ENCODE assay signal across 12 cellular contexts in genomic region chr1:158020877-158021630, GRCh38. TPM values are rescaled to one million over a fixed set of nuclear protein-coding genes. Genes with fewer than 3 reads are reported as not detected.
DNase-seq lines count a peak whose midpoint lies in the region; ATAC-seq and TF ChIP-seq lines count a peak whose summit lies in the region.
"Had no signal": no experiment of that assay in that cellular context is flagged by ENCODE, and none has a peak within 500 bp of the region (broad histone marks: within the 10 kb centered on the region; RNA-seq: fewer than 3 reads in every experiment).

No MANE protein-coding gene starts in this region.

- no peaks in the 10 kb centered on the region for H3K4me1 Mint-ChIP-seq in activated CD8-positive, alpha-beta memory T cell treated with anti-CD3 and anti-CD28 coated beads, Interleukin-2, amount 10 ng/mL, durations not matched to agents 7 days and 5 days

- TF ChIP-seq CTCF in HEK293 (tag by site-specific recombination; IDR thresholded peaks at IDR 0.05) (no peak), adrenal gland (IDR thresholded peaks at IDR 0.05) (no peak), hepatocyte (IDR thresholded peaks at IDR 0.05; ENCODE audit: poor library complexity) (no peak), suprapubic skin (IDR thresholded peaks at IDR 0.05) (no peak)

- TF ChIP-seq POLR2A in adrenal gland (IDR thresholded peaks at IDR 0.05) (no peak), suprapubic skin (IDR thresholded peaks at IDR 0.05) (no peak)

- H4K20me1 ChIP-seq in hepatocyte (ENCODE audit: insufficient read depth, poor library complexity, severe bottlenecking): no peaks in the 10 kb centered on the region

- intact Hi-C loops in adrenal gland (cut with DNase I): no loop called here

- no peaks in the 10 kb centered on the region for H3K9me3 Mint-ChIP-seq in activated CD8-positive, alpha-beta memory T cell treated with anti-CD3 and anti-CD28 coated beads, Interleukin-2, amount 10 ng/mL, durations not matched to agents 7 days and 5 days (ENCODE audit: low read depth)

- no peak overlapping the region for H3K27ac Mint-ChIP-seq in activated CD8-positive, alpha-beta memory T cell treated with anti-CD3 and anti-CD28 coated beads, Interleukin-2, amount 10 ng/mL, durations not matched to agents 7 days and 5 days

- peaks cover 80% of the 10 kb centered on the region for H3K79me2 ChIP-seq in hepatocyte

- H3K27me3 Mint-ChIP-seq in activated CD8-positive, alpha-beta memory T cell treated with anti-CD3 and anti-CD28 coated beads, Interleukin-2, amount 10 ng/mL, durations not matched to agents 7 days and 5 days: peaks cover 17% of the 10 kb centered on the region

- peak overlapping the region; percentile 66 for H3K4me2 ChIP-seq in hepatocyte

- H3K9me3 ChIP-seq in HEK293 (ENCODE audit: control insufficient read depth, insufficient read depth, low read depth, low read length): no peaks in the 10 kb centered on the region
- H3K9me3 ChIP-seq in adrenal gland (replicated peaks in 1 of 3): no peaks in the 10 kb centered on the region
- no peaks in the 10 kb centered on the region for H3K9me3 ChIP-seq in hepatocyte (ENCODE audit: low read depth)
- H3K9me3 ChIP-seq in suprapubic skin: no peaks in the 10 kb centered on the region
- H3K9me3 ChIP-seq: prostate gland had no signal

- ATAC-seq in activated CD8-positive, alpha-beta memory T cell treated with anti-CD3 and anti-CD28 coated beads, Interleukin-2, amount 10 ng/mL, durations not matched to agents 7 days and 5 days: no peak
- ATAC-seq in GM21526 (IDR thresholded peaks at IDR 0.05; ENCODE audit: low FRiP score, unreplicated experiment) (no peak), GM21447 (IDR thresholded peaks at IDR 0.05; ENCODE audit: unreplicated experiment) (no peak)
- ATAC-seq: activated CD4-positive, CD25-positive, alpha-beta regulatory T cell treated with anti-CD3 and anti-CD28 coated beads, Interleukin-2, amount 50 U/mL, for 24 hours had no signal

- no peaks in the 10 kb centered on the region for H3K36me3 Mint-ChIP-seq in activated CD8-positive, alpha-beta memory T cell treated with anti-CD3 and anti-CD28 coated beads, Interleukin-2, amount 10 ng/mL, durations not matched to agents 7 days and 5 days

- H3K4me3 Mint-ChIP-seq in activated CD8-positive, alpha-beta memory T cell treated with anti-CD3 and anti-CD28 coated beads, Interleukin-2, amount 10 ng/mL, durations not matched to agents 7 days and 5 days: no peak overlapping the region

- TF ChIP-seq EP300 in suprapubic skin (IDR thresholded peaks at IDR 0.05): no peak

- no peaks in the 10 kb centered on the region for H3K36me3 ChIP-seq in HEK293 (ENCODE audit: control insufficient read depth in 2 of 2, insufficient read depth in 1 of 2, low read length in 2 of 2)
- H3K36me3 ChIP-seq in adrenal gland (replicated peaks in 1 of 2): no peaks in the 10 kb centered on the region
- H3K36me3 ChIP-seq in hepatocyte (replicated peaks; ENCODE audit: insufficient read depth, low read depth): no peaks in the 10 kb centered on the region
- no peaks in the 10 kb centered on the region for H3K36me3 ChIP-seq in suprapubic skin
- H3K36me3 ChIP-seq: prostate gland had no signal

- H3K27me3 ChIP-seq in adrenal gland (no peaks in the 10 kb centered on the region), hepatocyte (no peaks in the 10 kb centered on the region), suprapubic skin (no peaks in the 10 kb centered on the region)

- no peak overlapping the region for H2AFZ ChIP-seq in hepatocyte

- H3K27ac ChIP-seq in HEK293 (ENCODE audit: extremely low read depth, low read depth, low read length) (no peak overlapping the region), adrenal gland (peak overlapping the region in 4 of 5 donors; percentile 1 to 81 (median 40)), hepatocyte (peak overlapping the region; percentile 96), suprapubic skin (peak overlapping the region; percentile 52)

- POLR2A ChIA-PET in HEK293 (lab: Yijun Ruan, JAX): interaction anchor here (0.6 to 1.8 kb wide), 2 partner anchors 10 to 27 kb away, joined by 6 to 21 read pairs; no protein-coding TSS in a partner anchor

- CTCF ChIA-PET in HEK293 (lab: Yijun Ruan, JAX): interaction anchor here (0.6 to 3.6 kb wide), 9 partner anchors 10 to 100 kb away, joined by 3 to 26 read pairs (median 5); no protein-coding TSS in a partner anchor
- CTCF ChIA-PET in activated CD8-positive, alpha-beta memory T cell treated with anti-CD3 and anti-CD28 coated beads, Interleukin-2, amount 10 ng/mL, durations not matched to agents 7 days and 5 days (lab: Charles Lee): no interaction called here

- no peaks in the 10 kb centered on the region for H3K9me2 ChIP-seq in hepatocyte (replicated peaks; ENCODE audit: insufficient read depth)

- WGBS in adrenal gland, 4 donors: 35 to 57% (median 46%) methylated on average over 6 of the region's 6 CpGs
- WGBS in hepatocyte (ENCODE audit: low lambda C conversion rate, missing lambda C conversion rate): 51% methylated on average over 6 of the region's 6 CpGs
- 30% methylated on average over 6 of the region's 6 CpGs for WGBS in suprapubic skin

- DNase-seq in adrenal gland (no peak), hepatocyte (ENCODE audit: low spot score) (no peak), suprapubic skin (ENCODE audit: low spot score in 2 of 2) (no peak), HCEC 1CT (no peak)
- no peak for DNase-seq in activated CD8-positive, alpha-beta memory T cell treated with anti-CD3 and anti-CD28 coated beads, Interleukin-2, amount 10 ng/mL, durations not matched to agents 7 days and 5 days
- DNase-seq: activated effector memory CD4-positive, alpha-beta T cell treated with Interleukin-2 at 50 U/mL for 16 hours; NCI-H1417 had no signal

- no peak overlapping the region for H3K4me3 ChIP-seq in HEK293 (ENCODE audit: low read depth, low read length)
- H3K4me3 ChIP-seq in adrenal gland: no peak overlapping the region
- no peak overlapping the region for H3K4me3 ChIP-seq in hepatocyte
- H3K4me3 ChIP-seq in suprapubic skin: no peak overlapping the region
- H3K4me3 ChIP-seq: prostate gland had no signal

- H3K4me1 ChIP-seq in HEK293 (ENCODE audit: control insufficient read depth, insufficient read depth, low read length): peaks cover 11% of the 10 kb centered on the region
- H3K4me1 ChIP-seq in adrenal gland (replicated peaks in 1 of 2): peaks cover 45 to 86% of the 10 kb centered on the region in 2 donors
- peaks cover 39% of the 10 kb centered on the region for H3K4me1 ChIP-seq in hepatocyte (ENCODE audit: insufficient read depth)
- H3K4me1 ChIP-seq in suprapubic skin: peaks cover 82% of the 10 kb centered on the region

TF ChIP-seq in HEK293, 187 proteins besides CTCF, POLR2A, EP300 and RAD21:
- TF ChIP-seq, protein P1, sequence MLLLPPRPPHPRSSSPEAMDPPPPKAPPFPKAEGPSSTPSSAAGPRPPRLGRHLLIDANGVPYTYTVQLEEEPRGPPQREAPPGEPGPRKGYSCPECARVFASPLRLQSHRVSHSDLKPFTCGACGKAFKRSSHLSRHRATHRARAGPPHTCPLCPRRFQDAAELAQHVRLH (tag by site-specific recombination; IDR thresholded peaks at IDR 0.05): 0 out of 2 replicates have a peak, but pooled peaks have one; percentile 36
- TF ChIP-seq ZNF335 (tag by site-specific recombination; conservative IDR thresholded peaks at IDR 0.05): no peak
- peak; percentile 93 for TF ChIP-seq ZNF768 (tag by site-specific recombination; IDR thresholded peaks at IDR 0.05)
- no peak for TF ChIP-seq ZNF600 (tag by site-specific recombination; IDR thresholded peaks at IDR 0.05)
- TF ChIP-seq ZNF37A (tag by site-specific recombination; IDR thresholded peaks at IDR 0.05): no peak
- TF ChIP-seq PRDM4 (tag by site-specific recombination; IDR thresholded peaks at IDR 0.05): no peak

RNA-seq across cellular contexts. Expression of gene KIRREL1, which starts 27.6 kb away (rescaled TPM):
- total RNA-seq in adrenal gland: 10 to 100 TPM; 23.6 to 57.2 (median 50.4) TPM
- polyA plus RNA-seq in adrenal gland: 10 to 100 TPM; 10.1 to 13.9 (median 11.2) TPM
- total RNA-seq in hepatocyte: 33.5 and 47.1 TPM in 2 replicates
- 14.8 and 20.4 TPM in 2 replicates for polyA plus RNA-seq in hepatocyte
- 10 to 100 TPM; 12.5 to 18.9 (median 15.5) TPM for total RNA-seq in suprapubic skin
- total RNA-seq in activated CD8-positive, alpha-beta memory T cell treated with anti-CD3 and anti-CD28 coated beads, Interleukin-2, amount 10 ng/mL, durations not matched to agents 7 days and 5 days: not detected

Comparison
In these comparisons a context has a peak if more than half of its experiments do, and no peak if none do; other contexts are left out.
1. RNA of gene KIRREL1, which starts 27.6 kb away (total RNA-seq): 23.6 to 57.2 TPM in adrenal gland, 33.5 to 47.1 TPM in hepatocyte and 12.5 to 18.9 TPM in suprapubic skin; not detected in activated CD8-positive, alpha-beta memory T cell treated with anti-CD3 and anti-CD28 coated beads, Interleukin-2, amount 10 ng/mL, durations not matched to agents 7 days and 5 days; every median in the first group is over 10 times any median in the second.